ENCODE assay signal across 8 cellular contexts in genomic region chr10:73357821-73358220, GRCh38. TPM values are rescaled to one million over a fixed set of nuclear protein-coding genes. Genes with fewer than 3 reads are reported as not detected.
DNase-seq lines count a peak whose midpoint lies in the region; ATAC-seq and TF ChIP-seq lines count a peak whose summit lies in the region.

No MANE protein-coding gene starts in this region.

- H3K4me1 Mint-ChIP-seq in Calu3 (ENCODE audit: low read depth, unreplicated experiment): peaks cover 11% of the 10 kb centered on the region

- H3K36me3 ChIP-seq in SJCRH30 (no peaks in the 10 kb centered on the region), esophagus (ENCODE audit: control insufficient read depth in 2 of 2, insufficient read depth in 2 of 2, low read length in 1 of 2) (no peaks in the 10 kb centered on the region), ovary (no peaks in the 10 kb centered on the region)

- no TSS peak for BruUV-seq in Calu3 (replicated peaks; lab: Mats Ljungman, UMichigan)

- H3K9me3 Mint-ChIP-seq in Calu3 (ENCODE audit: low read depth, unreplicated experiment): no peaks in the 10 kb centered on the region

- 31 to 38% methylated on average over 5 of the region's 5 CpGs for WGBS in esophagus, 2 donors
- 21 to 31% (median 29%) methylated on average over 5 of the region's 5 CpGs for WGBS in ovary, 3 donors

- intact Hi-C loops in Calu3 (cut with micrococcal nuclease; ENCODE audit: unreplicated experiment): no loop called here
- intact Hi-C loops in ovary (cut with DNase I): no loop called here

- CTCF ChIA-PET in Calu3 (lab: Charles Lee): interaction anchor here (2.0 kb wide), 1 partner anchor 94 kb away, joined by 7 read pairs; no protein-coding TSS in a partner anchor

- no peak for TF ChIP-seq EP300 in ovary (IDR thresholded peaks at IDR 0.05)

- DNase-seq in Calu3: no peak
- DNase-seq in SJCRH30: no peak
- no peak for DNase-seq in ovary
- DNase-seq in NCI-H1105 treated with DMSO at 0.1 percent for 48 hours (lab: John Stamatoyannopoulos, UW): no peak
- DNase-seq in COLO829 (ENCODE audit: low spot score): no peak

- H3K27ac ChIP-seq in SJCRH30 (no peak overlapping the region), esophagus (ENCODE audit: low read depth in 2 of 2, low read length in 1 of 2) (no peak overlapping the region), ovary (no peak overlapping the region)

- H3K4me3 ChIP-seq in SJCRH30 (peak overlapping the region; percentile 67), esophagus (ENCODE audit: low read depth in 1 of 2, low read length in 2 of 2) (peak overlapping the region; percentile 80), ovary (peak overlapping the region; percentile 69)

- peaks cover 13% of the 10 kb centered on the region for H3K27me3 Mint-ChIP-seq in Calu3 (ENCODE audit: unreplicated experiment)

- no peaks in the 10 kb centered on the region for H3K4me1 ChIP-seq in SJCRH30
- H3K4me1 ChIP-seq in esophagus (ENCODE audit: control insufficient read depth in 2 of 2, insufficient read depth in 2 of 2, low read length in 1 of 2): no peaks in the 10 kb centered on the region
- peaks cover 3% of the 10 kb centered on the region for H3K4me1 ChIP-seq in ovary (ENCODE audit: insufficient read depth)

- H3K27me3 ChIP-seq in SJCRH30: peaks cover 4% of the 10 kb centered on the region; the same call in 1 of the 2 replicates
- H3K27me3 ChIP-seq in esophagus (ENCODE audit: control insufficient read depth in 1 of 2, insufficient read depth in 2 of 2, low read length in 2 of 2): no peaks in the 10 kb centered on the region
- no peaks in the 10 kb centered on the region for H3K27me3 ChIP-seq in ovary

- no peak for ATAC-seq in activated CD4-positive, CD25-positive, alpha-beta regulatory T cell treated with anti-CD3 and anti-CD28 coated beads, Interleukin-2, amount 50 U/mL, for 24 hours
- no peak for ATAC-seq in HG02852 (IDR thresholded peaks at IDR 0.05; ENCODE audit: unreplicated experiment)

- H3K36me3 Mint-ChIP-seq in Calu3 (ENCODE audit: insufficient read depth, unreplicated experiment): peaks cover 16% of the 10 kb centered on the region

- no peak for TF ChIP-seq POLR2A in ovary (IDR thresholded peaks at IDR 0.05)

- peak overlapping the region; percentile 95 for H3K4me3 Mint-ChIP-seq in Calu3 (ENCODE audit: low read depth, unreplicated experiment)

- H3K9me3 ChIP-seq in SJCRH30 (replicated peaks) (no peaks in the 10 kb centered on the region; the same call in 1 of the 2 replicates), esophagus (ENCODE audit: control insufficient read depth in 2 of 2, insufficient read depth in 1 of 2, low read depth in 1 of 2, low read length in 1 of 2) (no peaks in the 10 kb centered on the region), ovary (no peaks in the 10 kb centered on the region)

- TF ChIP-seq CTCF in Calu3 (IDR thresholded peaks at IDR 0.05; ENCODE audit: unreplicated experiment): no peak
- no peak for TF ChIP-seq CTCF in ovary (IDR thresholded peaks at IDR 0.05)

- H3K27ac Mint-ChIP-seq in Calu3 (ENCODE audit: unreplicated experiment): peak overlapping the region; percentile 93

RNA-seq across cellular contexts. Expression of gene CFAP70, which starts 0.8 kb away (rescaled TPM):
- total RNA-seq in Calu3 (2022) (1.2 and 1.9 TPM in 2 replicates), ovary (10 to 100 TPM in 1 of 7 donors, 1 to 10 TPM in 6; 1.8 to 36.9 (median 3.9) TPM)
- 0.12 TPM in 1 of 2 replicates, not detected in the other for total RNA-seq in SJCRH30 (2014; rRNA removed; shearing (Covaris generic))
- polyA plus RNA-seq in esophagus (1 to 10 TPM in 1 of 2 donors, under 1 TPM in 1; 0.60 to 1.2 TPM), ovary (1 to 10 TPM; 1.8 to 3.8 TPM)

RNA-seq across cellular contexts. Expression of gene ANXA7, which starts 56.0 kb away (rescaled TPM):
- 160 and 167 TPM in 2 replicates for total RNA-seq in Calu3 (2022)
- 52.2 and 55.7 TPM in 2 replicates for total RNA-seq in SJCRH30 (2014; rRNA removed; shearing (Covaris generic))
- 10 to 100 TPM; 36.7 to 74.4 TPM for polyA plus RNA-seq in esophagus
- total RNA-seq in ovary: 100 to 1,000 TPM in 5 of 7 donors, 10 to 100 TPM in 2; 56.3 to 131 (median 115) TPM
- 100 to 1,000 TPM in 1 of 2 donors, 10 to 100 TPM in 1; 78.9 to 130 TPM for polyA plus RNA-seq in ovary
